Comparison of ENCODE assay signal across 16 cellular contexts in the genomic region with DNA sequence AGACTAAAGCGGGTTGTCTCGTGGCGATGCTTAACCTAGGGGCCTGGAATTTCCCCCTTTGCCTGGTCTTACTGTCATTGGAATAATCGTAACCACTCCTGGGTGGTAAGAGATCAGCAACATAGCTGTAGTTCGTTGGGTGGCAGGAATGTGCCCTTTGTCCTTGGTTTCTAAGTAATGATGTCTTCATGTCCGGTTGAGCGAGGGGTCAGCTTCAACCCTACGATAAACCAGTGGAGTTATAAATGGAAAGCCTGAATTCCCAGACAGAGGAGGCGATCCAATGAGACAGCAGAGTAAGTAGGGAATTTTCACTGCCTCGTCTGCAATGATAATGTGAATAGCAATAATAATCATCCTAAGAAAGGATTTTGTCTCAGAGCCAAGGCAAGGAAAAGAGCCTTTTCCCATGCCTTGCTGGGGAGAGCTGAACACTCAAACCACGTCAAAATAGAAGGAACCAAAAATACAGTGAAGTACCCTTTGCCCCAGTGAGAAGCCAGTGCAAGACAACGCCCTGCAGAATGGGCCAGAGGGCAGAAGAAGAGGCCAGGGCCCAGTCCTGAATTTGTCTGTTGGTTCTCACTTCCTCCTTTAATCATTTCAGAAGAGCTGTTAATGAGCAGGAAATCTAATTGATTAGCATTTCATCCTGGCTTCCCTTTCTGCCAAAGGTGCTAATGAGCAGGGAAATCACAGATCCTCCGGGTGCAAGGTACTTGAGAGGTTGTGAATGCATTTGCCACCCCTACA.
DNase-seq lines count a peak whose midpoint lies in the region; ATAC-seq and TF ChIP-seq lines count a peak whose summit lies in the region.
"Had no signal": no experiment of that assay in that cellular context is flagged by ENCODE, and none has a peak within 500 bp of the region (broad histone marks: within the 10 kb centered on the region; RNA-seq: fewer than 3 reads in every experiment).

No MANE protein-coding gene starts in this region.

- H3K4me1 ChIP-seq in vagina: peaks cover 28% of the 10 kb centered on the region

- no peak overlapping the region for H3K27ac Mint-ChIP-seq in natural killer cell treated with Interleukin-12 subunit alpha and Interleukin-12 subunit beta and Interleukin-15 and Interleukin-18, amount 100 ng/mL, for 72 hours
- no peak overlapping the region for H3K27ac Mint-ChIP-seq in natural killer cell
- peak overlapping the region; percentile 40 to 81 (median 52) for H3K27ac Mint-ChIP-seq in nephron
- H3K27ac Mint-ChIP-seq: activated CD4-positive, alpha-beta T cell treated with anti-CD3 and anti-CD28 coated beads for 36 hours; dendritic cell treated with granulocyte-macrophage colony-stimulating factor and Interleukin-4, amounts not matched to agents 40 ng/mL and 50 ng/mL, for 4 days; GM23338; stimulated activated naive CD8-positive, alpha-beta T cell treated with anti-CD3 and anti-CD28 coated beads, Interleukin-15, amount 100 ng/mL, for 72 hours had no signal

- no peaks in the 10 kb centered on the region for H3K27me3 ChIP-seq in vagina

- TF ChIP-seq CTCF in natural killer cell (IDR thresholded peaks at IDR 0.05) (no peak), nephron (IDR thresholded peaks at IDR 0.05; ENCODE audit: unreplicated experiment in 3 of 3) (no peak), vagina (IDR thresholded peaks at IDR 0.05) (no peak), RWPE1 (conservative IDR thresholded peaks at IDR 0.05; ENCODE audit: low read depth) (no peak)

- no peaks in the 10 kb centered on the region for H3K36me3 Mint-ChIP-seq in natural killer cell treated with Interleukin-12 subunit alpha and Interleukin-12 subunit beta and Interleukin-15 and Interleukin-18, amount 100 ng/mL, for 72 hours
- H3K36me3 Mint-ChIP-seq in natural killer cell: no peaks in the 10 kb centered on the region
- no peaks in the 10 kb centered on the region for H3K36me3 Mint-ChIP-seq in nephron (ENCODE audit: low read depth)

- peaks cover 4 to 5% of the 10 kb centered on the region in 2 donors for H3K4me1 Mint-ChIP-seq in natural killer cell treated with Interleukin-12 subunit alpha and Interleukin-12 subunit beta and Interleukin-15 and Interleukin-18, amount 100 ng/mL, for 72 hours (ENCODE audit: low read depth in 2 of 2)
- peaks cover 0 to 5% of the 10 kb centered on the region in 2 donors for H3K4me1 Mint-ChIP-seq in natural killer cell
- H3K4me1 Mint-ChIP-seq in nephron: peaks cover 39% of the 10 kb centered on the region

- POLR2A ChIA-PET in RWPE1 (lab: Yijun Ruan, JAX; ENCODE audit: low non-redundant PET): no interaction called here

- no peak for ATAC-seq in natural killer cell treated with Interleukin-12 subunit alpha and Interleukin-12 subunit beta and Interleukin-15 and Interleukin-18, amount 100 ng/mL, for 72 hours
- ATAC-seq in natural killer cell (no peak), left cardiac atrium (peak; percentile 40 to 76), GM18517 (IDR thresholded peaks at IDR 0.05; ENCODE audit: unreplicated experiment) (no peak)
- ATAC-seq: activated CD4-positive, alpha-beta T cell treated with anti-CD3 and anti-CD28 coated beads for 36 hours; GM23338; K562; Panc1; stimulated activated naive CD8-positive, alpha-beta T cell treated with anti-CD3 and anti-CD28 coated beads, Interleukin-15, amount 100 ng/mL, for 72 hours had no signal

- H3K36me3 ChIP-seq in vagina: no peaks in the 10 kb centered on the region

- peaks cover 8 to 12% of the 10 kb centered on the region in 2 donors for H3K27me3 Mint-ChIP-seq in natural killer cell treated with Interleukin-12 subunit alpha and Interleukin-12 subunit beta and Interleukin-15 and Interleukin-18, amount 100 ng/mL, for 72 hours
- peaks cover 7% of the 10 kb centered on the region in 2 donors for H3K27me3 Mint-ChIP-seq in natural killer cell (ENCODE audit: low read depth in 2 of 2)
- peaks cover 4% of the 10 kb centered on the region for H3K27me3 Mint-ChIP-seq in nephron (ENCODE audit: low read depth)
- H3K27me3 Mint-ChIP-seq: dendritic cell treated with granulocyte-macrophage colony-stimulating factor and Interleukin-4, amounts not matched to agents 40 ng/mL and 50 ng/mL, for 4 days; stimulated activated naive CD8-positive, alpha-beta T cell treated with anti-CD3 and anti-CD28 coated beads, Interleukin-15, amount 100 ng/mL, for 72 hours had no signal

- CTCF ChIA-PET in RWPE1 (lab: Yijun Ruan, JAX): interaction anchor here (0.6 kb wide), 1 partner anchor 11 kb away, joined by 3 read pairs; no protein-coding TSS in a partner anchor

- no peak overlapping the region for H3K4me3 ChIP-seq in vagina
- H3K4me3 ChIP-seq: GM23338, K562 had no signal

- DNase-seq in natural killer cell treated with Interleukin-12 subunit alpha and Interleukin-12 subunit beta and Interleukin-15 and Interleukin-18, amount 100 ng/mL, for 72 hours (ENCODE audit: low spot score): peak; percentile 5
- DNase-seq in natural killer cell (no peak), left cardiac atrium (no peak), vagina (ENCODE audit: extremely low spot score in 2 of 2) (no peak), RWPE1 (ENCODE audit: low spot score) (no peak)
- DNase-seq in stimulated activated CD4-positive, alpha-beta T cell treated with anti-CD3 and anti-CD28 coated beads, Interleukin-2, amount 100 ng/mL, for 48 hours: no peak
- DNase-seq: activated CD4-positive, alpha-beta T cell treated with anti-CD3 and anti-CD28 coated beads for 36 hours; activated T-cell treated with anti-CD3 and anti-CD28 coated beads, Interleukin-2, amount 50 U/mL, for 48 hours; stimulated activated naive CD8-positive, alpha-beta T cell treated with anti-CD3 and anti-CD28 coated beads, Interleukin-15, amount 100 ng/mL, for 72 hours; T-helper 2 cell had no signal

- H3K9me3 Mint-ChIP-seq in natural killer cell treated with Interleukin-12 subunit alpha and Interleukin-12 subunit beta and Interleukin-15 and Interleukin-18, amount 100 ng/mL, for 72 hours: no peaks in the 10 kb centered on the region
- H3K9me3 Mint-ChIP-seq in natural killer cell: no peaks in the 10 kb centered on the region
- H3K9me3 Mint-ChIP-seq in nephron: no peaks in the 10 kb centered on the region
- H3K9me3 Mint-ChIP-seq: dendritic cell treated with granulocyte-macrophage colony-stimulating factor and Interleukin-4, amounts not matched to agents 40 ng/mL and 50 ng/mL, for 4 days; GM23338; stimulated activated naive CD8-positive, alpha-beta T cell treated with anti-CD3 and anti-CD28 coated beads, Interleukin-15, amount 100 ng/mL, for 72 hours had no signal

- H3K27ac ChIP-seq in vagina: peak overlapping the region; percentile 82
- no peak overlapping the region for H3K27ac ChIP-seq in RWPE1

- no peak for TF ChIP-seq POLR2A in vagina (IDR thresholded peaks at IDR 0.05)

- no peak overlapping the region for H3K4me3 Mint-ChIP-seq in natural killer cell treated with Interleukin-12 subunit alpha and Interleukin-12 subunit beta and Interleukin-15 and Interleukin-18, amount 100 ng/mL, for 72 hours
- no peak overlapping the region for H3K4me3 Mint-ChIP-seq in natural killer cell
- no peak overlapping the region for H3K4me3 Mint-ChIP-seq in nephron
- H3K4me3 Mint-ChIP-seq: activated CD4-positive, alpha-beta T cell treated with anti-CD3 and anti-CD28 coated beads for 36 hours; dendritic cell treated with granulocyte-macrophage colony-stimulating factor and Interleukin-4, amounts not matched to agents 40 ng/mL and 50 ng/mL, for 4 days; GM23338; stimulated activated naive CD8-positive, alpha-beta T cell treated with anti-CD3 and anti-CD28 coated beads, Interleukin-15, amount 100 ng/mL, for 72 hours had no signal

- no peaks in the 10 kb centered on the region for H3K9me3 ChIP-seq in vagina

- intact Hi-C loops in natural killer cell (cut with micrococcal nuclease) (no loop called here), left cardiac atrium (cut with DNase I) (no loop called here), vagina (cut with DNase I) (no loop called here)

Comparison
In these comparisons a context has a peak if more than half of its experiments do, and no peak if none do; other contexts are left out.
1. ATAC-seq: peak in left cardiac atrium (2 of 2); none in natural killer cell treated with Interleukin-12 subunit alpha and Interleukin-12 subunit beta and Interleukin-15 and Interleukin-18, amount 100 ng/mL, for 72 hours (0 of 2), natural killer cell (0 of 3) and GM18517 (single experiment).
2. H3K27ac Mint-ChIP-seq: peak in nephron (3 of 3); none in natural killer cell treated with Interleukin-12 subunit alpha and Interleukin-12 subunit beta and Interleukin-15 and Interleukin-18, amount 100 ng/mL, for 72 hours (0 of 2) and natural killer cell (0 of 2).